Comparison of ENCODE assay signal across 16 cellular contexts in genomic region chr13:36764957-36765356, GRCh38. TPM values are rescaled to one million over a fixed set of nuclear protein-coding genes. Genes with fewer than 3 reads are reported as not detected.
DNase-seq lines count a peak whose midpoint lies in the region; ATAC-seq and TF ChIP-seq lines count a peak whose summit lies in the region.
"Had no signal": no experiment of that assay in that cellular context is flagged by ENCODE, and none has a peak within 500 bp of the region (broad histone marks: within the 10 kb centered on the region; RNA-seq: fewer than 3 reads in every experiment).

No MANE protein-coding gene starts in this region.

- H3K27ac Mint-ChIP-seq in GM23338 = no peak overlapping the region
- H3K27ac Mint-ChIP-seq: CD8-positive, alpha-beta T cell had no signal

- H3K4me1 Mint-ChIP-seq in GM23338 = peaks cover 39% of the 10 kb centered on the region

- TF ChIP-seq CTCF in GM23338 (conservative IDR thresholded peaks at IDR 0.05; ENCODE audit: low read depth in 2 of 2) (peak; percentile 36 to 56; a peak in 3 of 4 replicates), left lung (IDR thresholded peaks at IDR 0.05) (no peak), esophagus muscularis mucosa (IDR thresholded peaks at IDR 0.05) (no peak), lower lobe of right lung (IDR thresholded peaks at IDR 0.05) (no peak)

- H3K4me3 ChIP-seq in GM23338 (no peak overlapping the region), left lung (no peak overlapping the region), esophagus muscularis mucosa (no peak overlapping the region), lower lobe of right lung (no peak overlapping the region)
- H3K4me3 ChIP-seq: BLaER1 had no signal

- no peaks in the 10 kb centered on the region for H3K36me3 ChIP-seq in GM23338 (ENCODE audit: insufficient read depth)
- no peaks in the 10 kb centered on the region for H3K36me3 ChIP-seq in left lung
- H3K36me3 ChIP-seq in esophagus muscularis mucosa = no peaks in the 10 kb centered on the region
- H3K36me3 ChIP-seq in lower lobe of right lung = no peaks in the 10 kb centered on the region
- H3K36me3 ChIP-seq: BLaER1 had no signal

- intact Hi-C loops in left lung (cut with DNase I) = no loop called here
- intact Hi-C loops in esophagus muscularis mucosa (cut with DNase I) = no loop called here
- intact Hi-C loops in lower lobe of right lung (cut with DNase I) = no loop called here

- TF ChIP-seq POLR2A in esophagus muscularis mucosa (IDR thresholded peaks at IDR 0.05; ENCODE audit: low read depth) = no peak

- H3K9me3 Mint-ChIP-seq in GM23338 = peaks cover 31% of the 10 kb centered on the region

- H3K4me1 ChIP-seq in GM23338 (ENCODE audit: insufficient read depth) (peaks cover 8% of the 10 kb centered on the region; the same call in 1 of the 2 replicates), left lung (no peaks in the 10 kb centered on the region), esophagus muscularis mucosa (no peaks in the 10 kb centered on the region), lower lobe of right lung (no peaks in the 10 kb centered on the region)
- H3K4me1 ChIP-seq: BLaER1 had no signal

- H3K4me3 Mint-ChIP-seq in GM23338 = no peak overlapping the region
- H3K4me3 Mint-ChIP-seq: CD8-positive, alpha-beta T cell had no signal

- no peak overlapping the region for H3K27ac ChIP-seq in GM23338 (ENCODE audit: low read depth)
- H3K27ac ChIP-seq in left lung = no peak overlapping the region
- no peak overlapping the region for H3K27ac ChIP-seq in esophagus muscularis mucosa (replicated peaks in 1 of 4)
- H3K27ac ChIP-seq in lower lobe of right lung = no peak overlapping the region
- H3K27ac ChIP-seq: BLaER1, HL-60 had no signal

- no peak overlapping the region for H2AFZ ChIP-seq in GM23338

- DNase-seq in DMS53 (lab: John Stamatoyannopoulos, UW) (peak; percentile 12), DMS53 treated with DMSO at 0.1 percent for 48 hours (lab: John Stamatoyannopoulos, UW; ENCODE audit: unreplicated experiment) (no peak), GM23338 (ENCODE audit: low spot score) (peak; percentile 74), astrocyte of the hippocampus (ENCODE audit: low read depth, low spot score) (peak; percentile 18), left lung (no peak), esophagus muscularis mucosa (ENCODE audit: extremely low spot score) (no peak), lower lobe of right lung (no peak)
- DNase-seq: 8988T; CD8-positive, alpha-beta T cell; NCI-H1436 treated with DMSO at 0.1 percent for 48 hours; NCI-H2029 treated with DMSO at 0.1 percent for 48 hours; NCI-H510A treated with DMSO at 0.1 percent for 48 hours; SIG-M5 had no signal

- H3K9me2 ChIP-seq in GM23338 (ENCODE audit: insufficient read depth) = peaks cover 17% of the 10 kb centered on the region

- peaks cover 7% of the 10 kb centered on the region for H3K27me3 Mint-ChIP-seq in GM23338 (ENCODE audit: insufficient read depth, low read depth, poor library complexity)

- H3K79me2 ChIP-seq in GM23338 (replicated peaks; ENCODE audit: insufficient read depth) = no peaks in the 10 kb centered on the region

- ATAC-seq in GM23338 (peak; percentile 29; the same call in 2 of the 3 replicates), left lung (peak; percentile 22), lower lobe of right lung (no peak), GM18873 (IDR thresholded peaks at IDR 0.05; ENCODE audit: low FRiP score, unreplicated experiment) (no peak)
- ATAC-seq: CD8-positive, alpha-beta T cell had no signal

- H3K36me3 Mint-ChIP-seq in GM23338 (ENCODE audit: low read depth) = peaks cover 35% of the 10 kb centered on the region; the same call in 2 of the 3 replicates
- H3K36me3 Mint-ChIP-seq: CD8-positive, alpha-beta T cell had no signal

- no peak overlapping the region for H3K4me2 ChIP-seq in GM23338
- H3K4me2 ChIP-seq: BLaER1 had no signal

- H3K27me3 ChIP-seq in GM23338 (ENCODE audit: insufficient read depth) (no peaks in the 10 kb centered on the region), left lung (no peaks in the 10 kb centered on the region), esophagus muscularis mucosa (no peaks in the 10 kb centered on the region), lower lobe of right lung (ENCODE audit: low read depth) (no peaks in the 10 kb centered on the region)
- H3K27me3 ChIP-seq: BLaER1 had no signal

- H3K9me3 ChIP-seq in left lung (peaks cover 0 to 8% of the 10 kb centered on the region in 2 donors), esophagus muscularis mucosa (no peaks in the 10 kb centered on the region), lower lobe of right lung (peaks cover 7% of the 10 kb centered on the region)
- H3K9me3 ChIP-seq: BLaER1 had no signal

- no peak for TF ChIP-seq EP300 in esophagus muscularis mucosa (IDR thresholded peaks at IDR 0.05)

- no peaks in the 10 kb centered on the region for H3F3A ChIP-seq in GM23338 (replicated peaks; ENCODE audit: low read depth)

- 79% methylated on average over 1 of the region's 1 CpG for WGBS in esophagus muscularis mucosa

- no peaks in the 10 kb centered on the region for H4K20me1 ChIP-seq in GM23338 (replicated peaks; ENCODE audit: insufficient read depth)
- H4K20me1 ChIP-seq: BLaER1 had no signal

TF ChIP-seq in GM23338, 12 proteins besides CTCF, POLR2A, EP300 and RAD21:
- TF ChIP-seq ZNF331 (CRISPR knock-in tag; IDR thresholded peaks at IDR 0.05; ENCODE audit: low read depth) = no peak
- no peak for TF ChIP-seq NANOG (IDR thresholded peaks at IDR 0.05; ENCODE audit: borderline replicate concordance)
- no peak for TF ChIP-seq STAT1 (IDR thresholded peaks at IDR 0.05; ENCODE audit: unreplicated experiment)
- TF ChIP-seq ZNF462 (CRISPR knock-in tag; IDR thresholded peaks at IDR 0.05) = peak; percentile 15; the same call in 1 of the 2 replicates
- TF ChIP-seq EZH2phosphoT487 (IDR thresholded peaks at IDR 0.05; ENCODE audit: unreplicated experiment) = no peak

RNA-seq across cellular contexts. Expression of gene RFXAP, which starts 54.1 kb away (rescaled TPM):
- 6.3 and 7.5 TPM in 2 replicates for total RNA-seq in GM23338 (2014; rRNA removed; shearing (Covaris generic))
- 8.5 and 10.3 TPM in 2 replicates for polyA plus RNA-seq in GM23338 (2016; fragmentation: Nextera tagmentation; extraction: Ambion mirVana)
- total RNA-seq in left lung (1 to 10 TPM; 3.6 to 4.7 TPM), esophagus muscularis mucosa (1 to 10 TPM; 3.3 to 4.6 (median 4.2) TPM), lower lobe of right lung (5.4 TPM)

Comparison
In these comparisons a context has a peak if more than half of its experiments do, and no peak if none do; other contexts are left out.
1. DNase-seq: peak in DMS53 (single experiment), GM23338 (single experiment) and astrocyte of the hippocampus (single experiment); none in DMS53 treated with DMSO at 0.1 percent for 48 hours (single experiment), left lung (0 of 2), esophagus muscularis mucosa (single experiment) and lower lobe of right lung (single experiment).
2. ATAC-seq: peak in GM23338 (single experiment) and left lung (single experiment); none in lower lobe of right lung (0 of 2) and GM18873 (single experiment).
3. CTCF ChIP-seq: peak in GM23338 (2 of 2); none in left lung (0 of 2), esophagus muscularis mucosa (0 of 3) and lower lobe of right lung (single experiment).